17 cellular contexts compared by ENCODE assay signal in the genomic region with DNA sequence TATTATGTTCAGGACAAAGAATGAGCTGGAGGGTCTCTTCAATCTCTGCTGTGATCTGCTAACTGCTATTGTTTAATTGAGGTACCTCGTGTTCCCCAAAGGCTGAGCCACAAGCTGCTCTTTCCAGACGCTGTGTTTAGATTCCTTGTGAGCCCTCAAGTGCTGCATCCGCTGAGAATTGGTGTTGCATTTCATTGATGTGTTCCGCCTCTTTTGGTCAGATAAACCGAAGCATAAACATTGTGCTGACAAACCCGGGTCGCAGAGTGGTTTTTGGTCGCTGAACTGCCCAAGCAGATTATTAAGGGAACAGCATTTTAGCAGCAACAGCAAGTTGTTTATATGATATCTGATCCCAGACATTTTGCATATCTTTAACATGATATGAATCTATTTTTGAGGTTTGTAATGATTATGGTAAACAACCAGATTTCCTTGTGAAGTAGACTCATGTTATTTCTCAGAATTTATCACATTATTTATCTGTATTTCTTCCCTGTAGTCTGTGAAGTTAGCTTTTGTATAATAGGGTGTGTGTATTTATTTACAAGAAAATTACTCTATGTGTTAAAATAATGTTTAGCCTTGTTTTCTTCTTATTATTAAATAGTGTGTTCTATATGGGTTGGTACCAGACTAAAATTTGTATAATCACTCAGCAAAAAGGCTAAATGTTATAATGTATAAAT.
DNase-seq lines count a peak whose midpoint lies in the region; ATAC-seq and TF ChIP-seq lines count a peak whose summit lies in the region.
"Had no signal": no experiment of that assay in that cellular context is flagged by ENCODE, and none has a peak within 500 bp of the region (broad histone marks: within the 10 kb centered on the region; RNA-seq: fewer than 3 reads in every experiment).

No MANE protein-coding gene starts in this region.

- TF ChIP-seq RAD21 in Ishikawa (IDR thresholded peaks at IDR 0.05; ENCODE audit: low read depth): no peak; the same call in 1 of the 2 replicates

- peaks cover 24 to 44% (median 29%) of the 10 kb centered on the region in 4 donors for H3K4me1 Mint-ChIP-seq in CD4-positive, CD25-positive, alpha-beta regulatory T cell
- peaks cover 0 to 5% of the 10 kb centered on the region in 2 donors for H3K4me1 Mint-ChIP-seq in natural killer cell treated with Interleukin-12 subunit alpha and Interleukin-12 subunit beta and Interleukin-15 and Interleukin-18, amount 100 ng/mL, for 72 hours (ENCODE audit: low read depth in 2 of 2)
- H3K4me1 Mint-ChIP-seq: activated CD8-positive, alpha-beta memory T cell treated with anti-CD3 and anti-CD28 coated beads, Interleukin-2, amount 10 ng/mL, durations not matched to agents 7 days and 5 days had no signal

- peak overlapping the region; percentile 7 for H3K27ac ChIP-seq in CD4-positive, CD25-positive, alpha-beta regulatory T cell (ENCODE audit: insufficient read depth, low read length, poor library complexity, severe bottlenecking)
- H3K27ac ChIP-seq: right lobe of liver, upper lobe of left lung had no signal

- peak in 1 of 3 donors; percentile 22 for DNase-seq in CD4-positive, CD25-positive, alpha-beta regulatory T cell
- DNase-seq in iPS-NIHi7 (ENCODE audit: extremely low spot score) (peak; percentile 12), HPDE6-E6E7 (ENCODE audit: extremely low spot score) (no peak)
- DNase-seq in natural killer cell treated with Interleukin-12 subunit alpha and Interleukin-12 subunit beta and Interleukin-15 and Interleukin-18, amount 100 ng/mL, for 72 hours (ENCODE audit: low spot score): no peak
- DNase-seq: activated CD8-positive, alpha-beta memory T cell treated with anti-CD3 and anti-CD28 coated beads, Interleukin-2, amount 10 ng/mL, durations not matched to agents 7 days and 5 days; AML-193; amniotic stem cell; mucosa of descending colon; NCI-H187 treated with DMSO at 0.1 percent for 48 hours; PC-3; right lobe of liver; T1000; upper lobe of left lung had no signal

- no peak for TF ChIP-seq CTCF in WI38 (IDR thresholded peaks at IDR 0.05; ENCODE audit: low read depth, low read length)

- peaks cover 10% of the 10 kb centered on the region for H3K4me1 ChIP-seq in CD4-positive, CD25-positive, alpha-beta regulatory T cell (ENCODE audit: control insufficient read depth, insufficient read depth, low read length, poor library complexity, severe bottlenecking)
- H3K4me1 ChIP-seq: right lobe of liver, upper lobe of left lung had no signal

- H3K27me3 ChIP-seq in CD4-positive, CD25-positive, alpha-beta regulatory T cell (ENCODE audit: control insufficient read depth, insufficient read depth, low read length): no peaks in the 10 kb centered on the region
- H3K27me3 ChIP-seq: right lobe of liver, upper lobe of left lung had no signal

- no peaks in the 10 kb centered on the region for H3K36me3 ChIP-seq in CD4-positive, CD25-positive, alpha-beta regulatory T cell (ENCODE audit: control insufficient read depth, insufficient read depth, low read length)
- H3K36me3 ChIP-seq: right lobe of liver, upper lobe of left lung had no signal

- peak; percentile 54 to 60 for ATAC-seq in CD4-positive, CD25-positive, alpha-beta regulatory T cell (ENCODE audit: low read depth in 2 of 2)
- no peak for ATAC-seq in GM21528 (IDR thresholded peaks at IDR 0.05; ENCODE audit: low FRiP score, unreplicated experiment)
- ATAC-seq in natural killer cell treated with Interleukin-12 subunit alpha and Interleukin-12 subunit beta and Interleukin-15 and Interleukin-18, amount 100 ng/mL, for 72 hours: no peak
- ATAC-seq in GM21390 (IDR thresholded peaks at IDR 0.05; ENCODE audit: unreplicated experiment): no peak
- ATAC-seq: activated CD8-positive, alpha-beta memory T cell treated with anti-CD3 and anti-CD28 coated beads, Interleukin-2, amount 10 ng/mL, durations not matched to agents 7 days and 5 days; mucosa of descending colon; right lobe of liver had no signal

- H3K4me3 ChIP-seq in CD4-positive, CD25-positive, alpha-beta regulatory T cell (ENCODE audit: low read depth, low read length): peak overlapping the region; percentile 54
- H3K4me3 ChIP-seq in WI38 (ENCODE audit: low read depth, low read length): 0 out of 2 replicates have a peak overlapping the region, but pooled peaks have one; percentile 8
- H3K4me3 ChIP-seq: mucosa of descending colon, right lobe of liver, upper lobe of left lung had no signal

- H3K27me3 Mint-ChIP-seq in CD4-positive, CD25-positive, alpha-beta regulatory T cell: peaks cover 5% of the 10 kb centered on the region
- no peaks in the 10 kb centered on the region for H3K27me3 Mint-ChIP-seq in natural killer cell treated with Interleukin-12 subunit alpha and Interleukin-12 subunit beta and Interleukin-15 and Interleukin-18, amount 100 ng/mL, for 72 hours
- H3K27me3 Mint-ChIP-seq: activated CD8-positive, alpha-beta memory T cell treated with anti-CD3 and anti-CD28 coated beads, Interleukin-2, amount 10 ng/mL, durations not matched to agents 7 days and 5 days had no signal

- H3K9me3 ChIP-seq in CD4-positive, CD25-positive, alpha-beta regulatory T cell (ENCODE audit: control insufficient read depth in 2 of 2, low read length in 2 of 2): peaks cover 0 to 13% of the 10 kb centered on the region in 2 experiments
- H3K9me3 ChIP-seq: right lobe of liver had no signal

- H3K27ac Mint-ChIP-seq in CD4-positive, CD25-positive, alpha-beta regulatory T cell: peak overlapping the region; percentile 42 to 73 (median 50)
- peak overlapping the region in 1 of 2 donors; percentile 35 for H3K27ac Mint-ChIP-seq in natural killer cell treated with Interleukin-12 subunit alpha and Interleukin-12 subunit beta and Interleukin-15 and Interleukin-18, amount 100 ng/mL, for 72 hours
- H3K27ac Mint-ChIP-seq: activated CD8-positive, alpha-beta memory T cell treated with anti-CD3 and anti-CD28 coated beads, Interleukin-2, amount 10 ng/mL, durations not matched to agents 7 days and 5 days had no signal

- peak overlapping the region; percentile 0 to 80 (median 42) for H3K4me3 Mint-ChIP-seq in CD4-positive, CD25-positive, alpha-beta regulatory T cell
- no peak overlapping the region for H3K4me3 Mint-ChIP-seq in natural killer cell treated with Interleukin-12 subunit alpha and Interleukin-12 subunit beta and Interleukin-15 and Interleukin-18, amount 100 ng/mL, for 72 hours
- H3K4me3 Mint-ChIP-seq: activated CD8-positive, alpha-beta memory T cell treated with anti-CD3 and anti-CD28 coated beads, Interleukin-2, amount 10 ng/mL, durations not matched to agents 7 days and 5 days had no signal

- H3K9me3 Mint-ChIP-seq in CD4-positive, CD25-positive, alpha-beta regulatory T cell: peaks cover 5 to 21% (median 15%) of the 10 kb centered on the region in 7 donors
- peaks cover 19% of the 10 kb centered on the region for H3K9me3 Mint-ChIP-seq in natural killer cell treated with Interleukin-12 subunit alpha and Interleukin-12 subunit beta and Interleukin-15 and Interleukin-18, amount 100 ng/mL, for 72 hours

- H3K36me3 Mint-ChIP-seq in CD4-positive, CD25-positive, alpha-beta regulatory T cell: no peaks in the 10 kb centered on the region
- peaks cover 26% of the 10 kb centered on the region for H3K36me3 Mint-ChIP-seq in natural killer cell treated with Interleukin-12 subunit alpha and Interleukin-12 subunit beta and Interleukin-15 and Interleukin-18, amount 100 ng/mL, for 72 hours

- TF ChIP-seq EP300 in Ishikawa (IDR thresholded peaks at IDR 0.05; ENCODE audit: borderline replicate concordance): no peak

TF ChIP-seq in Ishikawa, 13 proteins besides CTCF, POLR2A, EP300 and RAD21:
- TF ChIP-seq CREB1 (IDR thresholded peaks at IDR 0.05; ENCODE audit: low read depth) (no peak), ZBTB7A (IDR thresholded peaks at IDR 0.05; ENCODE audit: low read depth) (no peak), TEAD4 (IDR thresholded peaks at IDR 0.05) (0 out of 2 replicates have a peak, but pooled peaks have one; percentile 36), NFIC (IDR thresholded peaks at IDR 0.05) (peak; percentile 19; the same call in 1 of the 2 replicates), FOXM1 (IDR thresholded peaks at IDR 0.05; ENCODE audit: borderline replicate concordance, low read depth) (no peak), TCF12 (IDR thresholded peaks at IDR 0.05; ENCODE audit: low read depth) (peak; percentile 58; the same call in 1 of the 2 replicates)
- TF ChIP-seq, protein P1, sequence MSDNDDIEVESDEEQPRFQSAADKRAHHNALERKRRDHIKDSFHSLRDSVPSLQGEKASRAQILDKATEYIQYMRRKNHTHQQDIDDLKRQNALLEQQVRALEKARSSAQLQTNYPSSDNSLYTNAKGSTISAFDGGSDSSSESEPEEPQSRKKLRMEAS (IDR thresholded peaks at IDR 0.05): peak; percentile 69

Comparison
In these comparisons a context has a peak if more than half of its experiments do, and no peak if none do; other contexts are left out.
1. ATAC-seq: peak in CD4-positive, CD25-positive, alpha-beta regulatory T cell (2 of 2); none in GM21528 (single experiment), natural killer cell treated with Interleukin-12 subunit alpha and Interleukin-12 subunit beta and Interleukin-15 and Interleukin-18, amount 100 ng/mL, for 72 hours (0 of 2) and GM21390 (single experiment).